14 cellular contexts compared by ENCODE assay signal in the genomic region with DNA sequence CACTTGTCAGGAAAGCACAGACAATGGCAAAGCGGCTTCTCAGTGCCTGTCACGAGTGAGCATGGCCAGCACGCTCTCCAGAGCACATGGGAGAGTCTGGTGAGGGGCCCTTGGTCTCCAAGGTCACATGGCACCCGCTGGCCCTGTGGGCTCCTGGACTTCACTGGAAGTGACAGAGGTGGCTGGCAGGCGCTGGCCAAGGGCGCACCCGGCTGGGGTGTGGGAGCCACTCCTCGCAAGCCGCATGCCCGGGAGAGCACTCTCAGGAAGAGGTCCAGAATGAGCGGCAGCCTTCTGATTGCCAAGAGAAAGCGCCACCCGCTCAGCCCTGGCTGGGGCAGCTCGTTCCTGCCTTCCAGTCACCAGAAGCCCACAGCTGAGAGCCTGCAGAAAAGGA. TPM values are rescaled to one million over a fixed set of nuclear protein-coding genes. Genes with fewer than 3 reads are reported as not detected.
DNase-seq lines count a peak whose midpoint lies in the region; ATAC-seq and TF ChIP-seq lines count a peak whose summit lies in the region.
"Had no signal": no experiment of that assay in that cellular context is flagged by ENCODE, and none has a peak within 500 bp of the region (broad histone marks: within the 10 kb centered on the region; RNA-seq: fewer than 3 reads in every experiment).

No MANE protein-coding gene starts in this region.

- H3K27ac ChIP-seq in body of pancreas (no peak overlapping the region), heart left ventricle (peak overlapping the region in 10 of 12 donors; percentile 15 to 69 (median 49)), transverse colon (peak overlapping the region in 3 of 4 donors; percentile 34 to 66 (median 44))

- H3K27me3 Mint-ChIP-seq in stimulated activated naive CD8-positive, alpha-beta T cell treated with anti-CD3 and anti-CD28 coated beads, Interleukin-15, amount 100 ng/mL, for 72 hours: no peaks in the 10 kb centered on the region
- H3K27me3 Mint-ChIP-seq: activated B cell treated with CpG ODN at 0.5 μM for 24 hours; activated naive CD4-positive, alpha-beta T cell treated with anti-CD3 and anti-CD28 coated beads, Interleukin-2, amount 50 U/mL, for 24 hours; CD4-positive, alpha-beta memory T cell had no signal

- in situ Hi-C loops in transverse colon (cut with MboI; ENCODE audit: low pct_ligation_motif_present in 1 of 4, low pct_unique_long_range_greater_than_20kb in 1 of 4, low sequenced_read_pairs in 3 of 4): loop anchor here in 3 of 4 donors (25.0 kb wide), 3 partner anchors 216 to 616 kb away; partner anchors contain the start of gene MUC5B (in 2 of the 3)

- TF ChIP-seq CTCF in body of pancreas (IDR thresholded peaks at IDR 0.05): no peak
- no peak for TF ChIP-seq CTCF in heart left ventricle (IDR thresholded peaks at IDR 0.05)
- no peak for TF ChIP-seq CTCF in transverse colon (IDR thresholded peaks at IDR 0.05)

- intact Hi-C loops in body of pancreas (cut with DNase I) (no loop called here), heart left ventricle (cut with DNase I) (loop anchor here in 1 of 10 donors (5.0 kb wide), 1 partner anchor 41 kb away; no protein-coding TSS in a partner anchor), transverse colon (cut with DNase I; ENCODE audit: low total_unique reads) (no loop called here)

- 37 to 57% methylated on average over 4 to 14 of the region's 14 CpGs for WGBS in body of pancreas, 2 donors
- 30 to 40% (median 36%) methylated on average over 14 of the region's 14 CpGs; no CpG with 5 or more reads in 1 of the 4 donors for WGBS in heart left ventricle, 4 donors
- 67% methylated on average over 14 of the region's 14 CpGs; no CpG with 5 or more reads in 1 of the 2 donors for WGBS in transverse colon (ENCODE audit: low coverage in 1 of 2), 2 donors

- no peak overlapping the region for H3K4me3 Mint-ChIP-seq in stimulated activated naive CD8-positive, alpha-beta T cell treated with anti-CD3 and anti-CD28 coated beads, Interleukin-15, amount 100 ng/mL, for 72 hours
- H3K4me3 Mint-ChIP-seq: activated B cell treated with CpG ODN at 0.5 μM for 24 hours; activated naive CD4-positive, alpha-beta T cell treated with anti-CD3 and anti-CD28 coated beads, Interleukin-2, amount 50 U/mL, for 24 hours had no signal

- DNase-seq in body of pancreas (peak in 3 of 4 donors; percentile 38 to 59 (median 53)), heart left ventricle (peak; percentile 58 to 83 (median 66)), nucleus accumbens (lab: John Stamatoyannopoulos, UW) (peak in 29 of 56 donors; percentile 16 to 70 (median 40)), transverse colon (no peak)
- DNase-seq in stimulated activated naive CD8-positive, alpha-beta T cell treated with anti-CD3 and anti-CD28 coated beads, Interleukin-15, amount 100 ng/mL, for 72 hours: no peak
- DNase-seq: activated B cell treated with CpG ODN at 0.5 μM for 24 hours; CD4-positive, alpha-beta memory T cell; mesenchymal stem cell; NCI-H1105; PC-3; SW 1271 had no signal

- no peaks in the 10 kb centered on the region for H3K27me3 ChIP-seq in body of pancreas
- H3K27me3 ChIP-seq in heart left ventricle: no peaks in the 10 kb centered on the region
- no peaks in the 10 kb centered on the region for H3K27me3 ChIP-seq in transverse colon

- no peaks in the 10 kb centered on the region for H3K36me3 ChIP-seq in body of pancreas (replicated peaks in 1 of 2; ENCODE audit: insufficient read depth in 1 of 2, low read depth in 2 of 2)
- peaks cover 0 to 6% (median 0%) of the 10 kb centered on the region in 9 donors for H3K36me3 ChIP-seq in heart left ventricle
- no peaks in the 10 kb centered on the region for H3K36me3 ChIP-seq in transverse colon

- TF ChIP-seq POLR2A in body of pancreas (IDR thresholded peaks at IDR 0.05): no peak
- no peak for TF ChIP-seq POLR2A in heart left ventricle (IDR thresholded peaks at IDR 0.05)
- TF ChIP-seq POLR2A in transverse colon (IDR thresholded peaks at IDR 0.05): no peak

- H3K27ac Mint-ChIP-seq in stimulated activated naive CD8-positive, alpha-beta T cell treated with anti-CD3 and anti-CD28 coated beads, Interleukin-15, amount 100 ng/mL, for 72 hours: peak overlapping the region in 1 of 2 donors; percentile 83
- H3K27ac Mint-ChIP-seq: activated B cell treated with CpG ODN at 0.5 μM for 24 hours; activated naive CD4-positive, alpha-beta T cell treated with anti-CD3 and anti-CD28 coated beads, Interleukin-2, amount 50 U/mL, for 24 hours had no signal

- H3K4me1 ChIP-seq in body of pancreas (peaks cover 21% of the 10 kb centered on the region), heart left ventricle (peaks cover 38 to 85% (median 66%) of the 10 kb centered on the region in 12 donors), transverse colon (peaks cover 16 to 42% (median 25%) of the 10 kb centered on the region in 4 donors)

- no peaks in the 10 kb centered on the region for H3K9me3 Mint-ChIP-seq in stimulated activated naive CD8-positive, alpha-beta T cell treated with anti-CD3 and anti-CD28 coated beads, Interleukin-15, amount 100 ng/mL, for 72 hours
- H3K9me3 Mint-ChIP-seq: activated B cell treated with CpG ODN at 0.5 μM for 24 hours; activated naive CD4-positive, alpha-beta T cell treated with anti-CD3 and anti-CD28 coated beads, Interleukin-2, amount 50 U/mL, for 24 hours had no signal

- H3K4me1 Mint-ChIP-seq in stimulated activated naive CD8-positive, alpha-beta T cell treated with anti-CD3 and anti-CD28 coated beads, Interleukin-15, amount 100 ng/mL, for 72 hours: peaks cover 66% of the 10 kb centered on the region

- H3K4me3 ChIP-seq in body of pancreas: no peak overlapping the region
- H3K4me3 ChIP-seq in heart left ventricle: no peak overlapping the region
- no peak overlapping the region for H3K4me3 ChIP-seq in transverse colon

- H3K9me3 ChIP-seq in body of pancreas (no peaks in the 10 kb centered on the region), heart left ventricle (no peaks in the 10 kb centered on the region), transverse colon (no peaks in the 10 kb centered on the region)

- no peak for TF ChIP-seq EP300 in transverse colon (IDR thresholded peaks at IDR 0.05; ENCODE audit: low read depth)

- peak; percentile 28 for ATAC-seq in body of pancreas
- ATAC-seq in heart left ventricle: peak; percentile 57 to 77 (median 64)
- no peak for ATAC-seq in GM21390 (IDR thresholded peaks at IDR 0.05; ENCODE audit: unreplicated experiment)
- no peak for ATAC-seq in GM18502 (IDR thresholded peaks at IDR 0.05; ENCODE audit: poor library complexity, unreplicated experiment)
- no peak for ATAC-seq in stimulated activated naive CD8-positive, alpha-beta T cell treated with anti-CD3 and anti-CD28 coated beads, Interleukin-15, amount 100 ng/mL, for 72 hours
- ATAC-seq: PC-3 had no signal

RNA-seq across cellular contexts. Expression of gene MOB2, which starts 17.1 kb away (rescaled TPM):
- total RNA-seq in body of pancreas: 10 to 100 TPM; 11.4 to 31.3 TPM
- total RNA-seq in heart left ventricle: 10 to 100 TPM; 35.5 to 53.7 (median 44.7) TPM
- 10 to 100 TPM; 27.4 to 61.1 TPM for polyA plus RNA-seq in heart left ventricle
- 10 to 100 TPM; 22.8 to 56.7 (median 42.4) TPM for total RNA-seq in transverse colon

Comparison
In these comparisons a context has a peak if more than half of its experiments do, and no peak if none do; other contexts are left out.
1. ATAC-seq: peak in body of pancreas (single experiment) and heart left ventricle (4 of 4); none in GM21390 (single experiment), GM18502 (single experiment) and stimulated activated naive CD8-positive, alpha-beta T cell treated with anti-CD3 and anti-CD28 coated beads, Interleukin-15, amount 100 ng/mL, for 72 hours (single experiment).
2. DNase-seq: peak in body of pancreas (3 of 4), heart left ventricle (5 of 5) and nucleus accumbens (29 of 56); none in transverse colon (single experiment) and stimulated activated naive CD8-positive, alpha-beta T cell treated with anti-CD3 and anti-CD28 coated beads, Interleukin-15, amount 100 ng/mL, for 72 hours (0 of 2).
3. H3K27ac ChIP-seq: peak in heart left ventricle (10 of 12) and transverse colon (3 of 4); none in body of pancreas (0 of 4).